8 cellular contexts compared by ENCODE assay signal in the genomic region with DNA sequence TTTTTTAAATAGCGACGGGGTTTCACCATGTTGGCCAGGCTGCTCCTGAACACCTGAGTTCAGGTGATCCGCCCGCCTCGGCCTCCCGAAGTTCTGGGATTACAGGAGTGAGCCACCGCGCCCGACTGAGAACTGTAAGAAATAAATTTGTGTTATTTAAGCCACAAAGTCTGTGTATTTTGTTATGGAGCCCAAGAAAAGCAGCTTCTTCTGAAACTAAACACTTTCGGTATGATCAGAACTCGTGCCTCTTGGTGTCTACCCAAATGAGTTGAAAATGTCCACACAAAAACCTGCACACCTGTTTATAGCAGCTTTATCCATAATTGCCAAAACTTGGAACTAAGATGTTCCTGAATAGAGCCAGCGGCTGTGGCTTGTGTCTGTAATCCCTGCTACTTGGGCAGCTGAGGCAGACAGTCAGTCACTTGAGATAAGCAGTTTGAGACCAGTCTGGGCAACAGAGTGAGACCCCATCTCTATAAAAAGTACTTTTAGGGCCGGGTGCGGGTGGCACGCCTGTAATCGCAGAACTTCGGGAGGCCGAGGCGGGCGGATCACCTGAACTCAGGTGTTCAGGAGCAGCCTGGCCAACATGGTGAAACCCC. TPM values are rescaled to one million over a fixed set of nuclear protein-coding genes. Genes with fewer than 3 reads are reported as not detected.
A peak's percentile ranks its signal among the peaks of the same experiment; 100 is the strongest.
DNase-seq lines count a peak whose midpoint lies in the region; ATAC-seq lines count a peak whose summit lies in the region.
"Not testable (repeated sequence)": the region's sequence is repeated elsewhere in the genome, so short reads cannot be mapped to it uniquely, and the experiment has no call there.

No MANE protein-coding gene starts in this region.

- H3K4me3 Mint-ChIP-seq in activated T-helper 17 cell treated with anti-CD3 and anti-CD28 coated beads, Interleukin-2, amount 50 U/mL, for 72 hours; stimulated activated memory B cell treated with anti-CD40 and anti-IgM and Interleukin-4, amounts not matched to agents 10 μg/mL and 1 μg/mL and 100 μg/mL, for 72 hours: not testable (repeated sequence)

- DNase-seq in left colon: not testable (repeated sequence)

- H3K27me3 Mint-ChIP-seq in activated T-helper 17 cell treated with anti-CD3 and anti-CD28 coated beads, Interleukin-2, amount 50 U/mL, for 72 hours; stimulated activated memory B cell treated with anti-CD40 and anti-IgM and Interleukin-4, amounts not matched to agents 10 μg/mL and 1 μg/mL and 100 μg/mL, for 72 hours: not testable (repeated sequence)

- intact Hi-C loops in left colon (cut with DNase I, micrococcal nuclease): not testable (repeated sequence)

- not testable (repeated sequence) for H3K9me3 Mint-ChIP-seq in activated T-helper 17 cell treated with anti-CD3 and anti-CD28 coated beads, Interleukin-2, amount 50 U/mL, for 72 hours; stimulated activated memory B cell treated with anti-CD40 and anti-IgM and Interleukin-4, amounts not matched to agents 10 μg/mL and 1 μg/mL and 100 μg/mL, for 72 hours

- not testable (repeated sequence) for H3K36me3 Mint-ChIP-seq in activated T-helper 17 cell treated with anti-CD3 and anti-CD28 coated beads, Interleukin-2, amount 50 U/mL, for 72 hours (ENCODE audit: low read depth); stimulated activated memory B cell treated with anti-CD40 and anti-IgM and Interleukin-4, amounts not matched to agents 10 μg/mL and 1 μg/mL and 100 μg/mL, for 72 hours

- peak overlapping the region; percentile 78 for H3K27ac Mint-ChIP-seq in activated T-helper 17 cell treated with anti-CD3 and anti-CD28 coated beads, Interleukin-2, amount 50 U/mL, for 72 hours
- not testable (repeated sequence) for H3K27ac Mint-ChIP-seq in stimulated activated memory B cell treated with anti-CD40 and anti-IgM and Interleukin-4, amounts not matched to agents 10 μg/mL and 1 μg/mL and 100 μg/mL, for 72 hours

- ATAC-seq in GM18498 (IDR thresholded peaks at IDR 0.05; ENCODE audit: unreplicated experiment) (peak; percentile 54), GM19351 (IDR thresholded peaks at IDR 0.05; ENCODE audit: unreplicated experiment) (peak; percentile 75), GM21717 (IDR thresholded peaks at IDR 0.05; ENCODE audit: unreplicated experiment) (peak; percentile 62), HG02973 (IDR thresholded peaks at IDR 0.05; ENCODE audit: unreplicated experiment) (peak; percentile 76), HG03565 (IDR thresholded peaks at IDR 0.05; ENCODE audit: unreplicated experiment) (peak; percentile 46), left colon (peak; percentile 83)
- ATAC-seq in activated T-helper 17 cell treated with anti-CD3 and anti-CD28 coated beads, Interleukin-2, amount 50 U/mL, for 72 hours (replicated peaks): peak; percentile 88
- ATAC-seq in stimulated activated memory B cell treated with anti-CD40 and anti-IgM and Interleukin-4, amounts not matched to agents 10 μg/mL and 1 μg/mL and 100 μg/mL, for 72 hours: peak; percentile 81

- not testable (repeated sequence) for H3K4me1 Mint-ChIP-seq in activated T-helper 17 cell treated with anti-CD3 and anti-CD28 coated beads, Interleukin-2, amount 50 U/mL, for 72 hours; stimulated activated memory B cell treated with anti-CD40 and anti-IgM and Interleukin-4, amounts not matched to agents 10 μg/mL and 1 μg/mL and 100 μg/mL, for 72 hours

RNA-seq across cellular contexts. Expression of a gene that starts 16.1 kb away (rescaled TPM):
- total RNA-seq in activated T-helper 17 cell treated with anti-CD3 and anti-CD28 coated beads, Interleukin-2, amount 50 U/mL, for 72 hours: 10 to 100 TPM; 13.1 to 14.4 TPM
- total RNA-seq in left colon: 1 to 10 TPM in 1 of 2 donors, under 1 TPM in 1; 0.79 to 1.5 TPM

RNA-seq across cellular contexts. Expression of a gene that starts 58.3 kb away (rescaled TPM):
- total RNA-seq in activated T-helper 17 cell treated with anti-CD3 and anti-CD28 coated beads, Interleukin-2, amount 50 U/mL, for 72 hours: 10 to 100 TPM; 15.9 to 22.6 TPM
- 10 to 100 TPM; 29.7 to 34.7 TPM for total RNA-seq in left colon

Comparison
In these comparisons a context has a peak if more than half of its experiments do, and no peak if none do; other contexts are left out.
1. RNA of a gene that starts 16.1 kb away (total RNA-seq): 13.1 to 14.4 TPM in activated T-helper 17 cell treated with anti-CD3 and anti-CD28 coated beads, Interleukin-2, amount 50 U/mL, for 72 hours; 0.79 to 1.5 TPM in left colon; every median in the first group is over 4 times any median in the second.
2. Peak in every context shown above with its lines, with median percentiles within 50 percentile points of each other: ATAC-seq.